ENCODE assay signal across 31 cellular contexts in the genomic region with DNA sequence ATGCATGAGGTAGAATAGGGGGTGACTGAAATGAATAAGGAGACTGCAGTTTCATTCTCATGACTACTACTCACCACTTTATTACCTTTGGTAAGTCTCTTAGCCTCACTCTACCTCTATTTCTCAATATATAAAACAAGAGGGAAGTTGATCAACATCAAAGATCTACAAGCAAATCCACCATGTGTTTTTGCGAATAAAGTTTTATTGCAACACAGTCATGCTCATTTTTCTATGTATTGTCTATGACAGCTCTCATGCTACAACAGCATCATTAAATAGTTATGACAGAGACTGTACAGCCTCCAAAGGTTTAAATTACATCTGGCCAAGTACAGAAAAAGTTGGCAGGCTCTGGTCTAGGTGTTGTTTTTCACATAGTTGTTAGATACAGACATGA.
DNase-seq lines count a peak whose midpoint lies in the region; ATAC-seq, FAIRE-seq and TF ChIP-seq lines count a peak whose summit lies in the region.
"Had no signal": no experiment of that assay in that cellular context is flagged by ENCODE, and none has a peak within 500 bp of the region (broad histone marks: within the 10 kb centered on the region; RNA-seq: fewer than 3 reads in every experiment).

No MANE protein-coding gene starts in this region.

- BruUV-seq in GM12878 (replicated peaks; lab: Mats Ljungman, UMichigan) (no TSS peak), K562 (replicated peaks; lab: Mats Ljungman, UMichigan) (no TSS peak)

- no peak overlapping the region for H3K9ac ChIP-seq in GM12878 (ENCODE audit: control insufficient read depth, insufficient read depth, low read length)
- no peak overlapping the region for H3K9ac ChIP-seq in K562 (ENCODE audit: insufficient read depth in 1 of 2, low read depth in 2 of 2, low read length in 2 of 2)
- H3K9ac ChIP-seq: BLaER1; BLaER1 treated with 17β-estradiol and CSF1 and Interleukin-3, amounts not matched to agents 10 nM and 100 nM had no signal

- FAIRE-seq in GM12878 (lab: Jason Lieb, UNC) (no peak), K562 (lab: Jason Lieb, UNC) (no peak)
- FAIRE-seq: A204.1, A549, D721Med had no signal

- TF ChIP-seq RAD21 in GM12878 (IDR thresholded peaks at IDR 0.05; ENCODE audit: insufficient read depth, low read depth, low read length) = no peak
- TF ChIP-seq RAD21 in K562 (CRISPR knock-in tag; conservative IDR thresholded peaks at IDR 0.05 in 1 of 2, IDR thresholded peaks at IDR 0.05 in 1 of 2) = no peak

- intact Hi-C loops in GM12878 (cut with micrococcal nuclease; ENCODE audit: unreplicated experiment) (no loop called here), K562 (cut with micrococcal nuclease) (no loop called here)

- WGBS in GM12878 (ENCODE audit: insufficient coverage, insufficient replicate concordance, low lambda C conversion rate, missing lambda C conversion rate) = 97% methylated on average over 1 of the region's 1 CpG
- 7% methylated on average over 1 of the region's 1 CpG for WGBS in K562 (ENCODE audit: insufficient coverage, low coverage, missing lambda C conversion rate)

- H3K36me3 ChIP-seq in GM12878 (ENCODE audit: control insufficient read depth in 2 of 2, insufficient read depth in 2 of 2, low read length in 1 of 2) (no peaks in the 10 kb centered on the region), K562 (ENCODE audit: control insufficient read depth, insufficient read depth, low read length) (no peaks in the 10 kb centered on the region)
- H3K36me3 ChIP-seq: BE2C; BLaER1; BLaER1 treated with 17β-estradiol and CSF1 and Interleukin-3, amounts not matched to agents 10 nM and 100 nM had no signal

- in situ Hi-C loops in GM12878 (cut with MboI) = no loop called here
- in situ Hi-C loops in K562 (cut with MboI) = no loop called here

- no peaks in the 10 kb centered on the region for H3K9me1 ChIP-seq in K562 (ENCODE audit: control insufficient read depth, insufficient read depth, low read length)

- ATAC-seq in GM12878 = no peak
- no peak for ATAC-seq in K562
- ATAC-seq: A549; CD8-positive, alpha-beta T cell had no signal

- H3K4me1 ChIP-seq in GM12878 (ENCODE audit: control insufficient read depth, insufficient read depth, low read length) = no peaks in the 10 kb centered on the region
- no peaks in the 10 kb centered on the region for H3K4me1 ChIP-seq in K562 (replicated peaks in 1 of 2; ENCODE audit: control insufficient read depth in 2 of 2, insufficient read depth in 2 of 2, low read length in 2 of 2)
- H3K4me1 ChIP-seq: A549; BE2C; BLaER1; BLaER1 treated with 17β-estradiol and CSF1 and Interleukin-3, amounts not matched to agents 10 nM and 100 nM; Caco-2 had no signal

- H3K27me3 ChIP-seq in GM12878 (replicated peaks in 1 of 2; ENCODE audit: control insufficient read depth in 2 of 2, insufficient read depth in 2 of 2, low read length in 1 of 2) (no peaks in the 10 kb centered on the region), K562 (ENCODE audit: control insufficient read depth in 2 of 2, insufficient read depth in 2 of 2, low read length in 2 of 2) (no peaks in the 10 kb centered on the region; a peak in 1 of 5 replicates)
- H3K27me3 ChIP-seq: BE2C; BLaER1; BLaER1 treated with 17β-estradiol and CSF1 and Interleukin-3, amounts not matched to agents 10 nM and 100 nM had no signal

- TF ChIP-seq CTCF in GM12878 (IDR thresholded peaks at IDR 0.05 in 2 of 3, conservative IDR thresholded peaks at IDR 0.05 in 1 of 3; ENCODE audit: control insufficient read depth in 2 of 3, extremely low read depth in 1 of 3, insufficient read depth in 1 of 3, low read depth in 3 of 3, low read length in 3 of 3) (no peak), K562 (IDR thresholded peaks at IDR 0.05 in 2 of 3, conservative IDR thresholded peaks at IDR 0.05 in 1 of 3; ENCODE audit: insufficient read depth in 2 of 3, low read depth in 1 of 3, low read length in 3 of 3) (no peak), foreskin fibroblast (IDR thresholded peaks at IDR 0.05; ENCODE audit: low read depth, low read length) (no peak)

- CTCF ChIA-PET in GM12878 (lab: Yijun Ruan, JAX) = no interaction called here
- CTCF ChIA-PET in K562 (lab: Yijun Ruan, JAX; ENCODE audit: low intra/inter-chr PET ratio) = no interaction called here

- H3K79me2 ChIP-seq in GM12878 (ENCODE audit: control insufficient read depth, insufficient read depth, low read length) (no peaks in the 10 kb centered on the region), K562 (ENCODE audit: control insufficient read depth, insufficient read depth, low read length) (no peaks in the 10 kb centered on the region)

- DNase-seq in GM12878 (ENCODE audit: low read depth, low spot score) = no peak
- DNase-seq in K562 (ENCODE audit: extremely low read depth in 1 of 4, low spot score in 3 of 4) = no peak
- no peak for DNase-seq in foreskin fibroblast
- no peak for DNase-seq in activated CD4-positive, alpha-beta T cell treated with anti-CD3 and anti-CD28 coated beads for 1 hour
- DNase-seq: 8988T; ACHN; AML-193; BE2C; C1 segment of cervical spinal cord; Caco-2; Calu3; CD4-positive, alpha-beta memory T cell; CD4-positive, alpha-beta T cell; CD4-positive, CD25-positive, alpha-beta regulatory T cell; CD8-positive, alpha-beta memory T cell; CD8-positive, alpha-beta T cell; COR-L47; DMS 273 treated with DMSO at 0.1 percent for 48 hours; DMS153; DMS53; DMS79; DMS79 treated with DMSO at 0.1 percent for 48 hours; DND-41; EL had no signal

- H2AFZ ChIP-seq in GM12878 (ENCODE audit: control insufficient read depth, low read depth, low read length) = no peak overlapping the region
- H2AFZ ChIP-seq in K562 (ENCODE audit: low read depth, low read length) = no peak overlapping the region

- no peak for TF ChIP-seq POLR2A in GM12878 (IDR thresholded peaks at IDR 0.05; ENCODE audit: low read depth, low read length)
- TF ChIP-seq POLR2A in K562 (conservative IDR thresholded peaks at IDR 0.05) = no peak

- H3K9me3 ChIP-seq in GM12878 (replicated peaks; ENCODE audit: control insufficient read depth, insufficient read depth, low read length) = no peaks in the 10 kb centered on the region
- no peaks in the 10 kb centered on the region for H3K9me3 ChIP-seq in K562 (replicated peaks; ENCODE audit: control insufficient read depth, insufficient read depth, low read depth, low read length)
- H3K9me3 ChIP-seq: A549; BE2C; BLaER1; BLaER1 treated with 17β-estradiol and CSF1 and Interleukin-3, amounts not matched to agents 10 nM and 100 nM; Caco-2 had no signal

- SMC1A ChIA-PET in GM12878 (lab: Charles Lee; ENCODE audit: uncharacterized antibody, unreplicated experiment) = no interaction called here

- H3K4me2 ChIP-seq in GM12878 (ENCODE audit: control insufficient read depth, insufficient read depth) = no peak overlapping the region
- no peak overlapping the region for H3K4me2 ChIP-seq in K562 (ENCODE audit: insufficient read depth, low read length)
- H3K4me2 ChIP-seq: A549; BLaER1; BLaER1 treated with 17β-estradiol and CSF1 and Interleukin-3, amounts not matched to agents 10 nM and 100 nM had no signal

- no peak overlapping the region for H3K4me3 ChIP-seq in GM12878
- no peak overlapping the region for H3K4me3 ChIP-seq in K562
- H3K4me3 ChIP-seq in foreskin fibroblast (ENCODE audit: low read depth in 1 of 2, low read length in 2 of 2) = no peak overlapping the region
- H3K4me3 ChIP-seq: A549; BLaER1; BLaER1 treated with 17β-estradiol and CSF1 and Interleukin-3, amounts not matched to agents 10 nM and 100 nM had no signal

- TF ChIP-seq EP300 in GM12878 (IDR thresholded peaks at IDR 0.05; ENCODE audit: borderline replicate concordance in 1 of 2, control insufficient read depth in 1 of 2, low read depth in 2 of 2, low read length in 2 of 2) = no peak
- no peak for TF ChIP-seq EP300 in K562 (IDR thresholded peaks at IDR 0.05; ENCODE audit: low read length)

- H3K27ac ChIP-seq in GM12878 (ENCODE audit: control insufficient read depth, insufficient read depth) (no peak overlapping the region), K562 (ENCODE audit: extremely low read depth, low read depth, low read length) (no peak overlapping the region)
- H3K27ac ChIP-seq: 22Rv1; A549; BLaER1; BLaER1 treated with 17β-estradiol and CSF1 and Interleukin-3, amounts not matched to agents 10 nM and 100 nM; C4-2B had no signal

- POLR2A ChIA-PET in GM12878 (lab: Charles Lee) = no interaction called here
- POLR2A ChIA-PET in K562 (lab: Yijun Ruan, JAX) = no interaction called here

- H4K20me1 ChIP-seq in GM12878 (ENCODE audit: control insufficient read depth, insufficient read depth) (no peaks in the 10 kb centered on the region), K562 (replicated peaks; ENCODE audit: control insufficient read depth, insufficient read depth, low read length) (no peaks in the 10 kb centered on the region)
- H4K20me1 ChIP-seq: BLaER1; BLaER1 treated with 17β-estradiol and CSF1 and Interleukin-3, amounts not matched to agents 10 nM and 100 nM had no signal

- RAD21 ChIA-PET in GM12878 (lab: Charles Lee; ENCODE audit: unreplicated experiment) = no interaction called here
